In the genomic region with DNA sequence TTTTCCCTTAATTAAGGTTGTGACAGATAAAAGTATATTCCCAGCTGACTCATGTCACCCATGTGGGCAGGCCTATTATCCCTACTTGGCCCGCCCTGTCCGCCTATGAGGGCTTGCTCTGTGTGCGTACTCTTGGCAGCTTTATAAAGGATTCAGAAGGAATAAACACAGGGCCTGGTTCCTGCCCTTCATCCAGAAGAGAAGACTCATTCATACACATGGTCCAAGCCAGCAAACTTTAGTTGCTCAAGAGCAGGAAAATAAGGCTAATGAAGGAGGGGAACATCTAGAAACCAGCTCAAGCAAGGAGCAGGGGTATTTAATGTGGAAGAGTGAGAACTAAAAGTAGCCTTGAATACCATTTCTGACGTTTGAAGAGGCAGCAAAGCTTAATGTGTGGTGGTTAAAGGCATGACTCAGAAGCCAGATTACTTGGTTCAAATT, we compare ENCODE assay signal across 9 cellular contexts.
A peak's percentile ranks its signal among the peaks of the same experiment; 100 is the strongest.
DNase-seq lines count a peak whose midpoint lies in the region; ATAC-seq and TF ChIP-seq lines count a peak whose summit lies in the region.
"Had no signal": no experiment of that assay in that cellular context is flagged by ENCODE, and none has a peak within 500 bp of the region (broad histone marks: within the 10 kb centered on the region; RNA-seq: fewer than 3 reads in every experiment).

No MANE protein-coding gene starts in this region.

- H3K4me3 ChIP-seq in mucosa of rectum (ENCODE audit: low read length in 2 of 2), result no peak overlapping the region
- no peak overlapping the region for H3K4me3 ChIP-seq in tibial artery
- no peak overlapping the region for H3K4me3 ChIP-seq in CD8-positive, alpha-beta T cell (ENCODE audit: low read depth, low read length)

- no peaks in the 10 kb centered on the region for H3K9me3 Mint-ChIP-seq in CD8-positive, alpha-beta T cell

- peaks cover 10% of the 10 kb centered on the region for H3K36me3 Mint-ChIP-seq in CD8-positive, alpha-beta T cell

- POLR2A ChIA-PET in CD8-positive, alpha-beta T cell (lab: Charles Lee), result no interaction called here

- H3K9me3 ChIP-seq in mucosa of rectum (ENCODE audit: control insufficient read depth in 2 of 2, low read length in 2 of 2), result no peaks in the 10 kb centered on the region
- H3K9me3 ChIP-seq in tibial artery, result no peaks in the 10 kb centered on the region
- H3K9me3 ChIP-seq in CD8-positive, alpha-beta T cell (ENCODE audit: low read length), result no peaks in the 10 kb centered on the region

- no peaks in the 10 kb centered on the region for H3K4me1 Mint-ChIP-seq in CD8-positive, alpha-beta T cell (ENCODE audit: low read depth)

- no peak overlapping the region for H3K27ac Mint-ChIP-seq in CD8-positive, alpha-beta T cell

- no peaks in the 10 kb centered on the region for H3K27me3 ChIP-seq in mucosa of rectum (ENCODE audit: control insufficient read depth in 2 of 2, insufficient read depth in 2 of 2, low read length in 2 of 2)
- no peaks in the 10 kb centered on the region for H3K27me3 ChIP-seq in tibial artery
- H3K27me3 ChIP-seq in CD8-positive, alpha-beta T cell (ENCODE audit: insufficient read depth, low read length), result no peaks in the 10 kb centered on the region

- no peak for TF ChIP-seq CTCF in tibial artery (IDR thresholded peaks at IDR 0.05)
- TF ChIP-seq CTCF in CD8-positive, alpha-beta T cell (IDR thresholded peaks at IDR 0.05), result no peak

- no peak for ATAC-seq in HG03469 (IDR thresholded peaks at IDR 0.05; ENCODE audit: unreplicated experiment)
- no peak for ATAC-seq in HG03521 (IDR thresholded peaks at IDR 0.05; ENCODE audit: unreplicated experiment)
- no peak for ATAC-seq in CD8-positive, alpha-beta T cell

- DNase-seq in RPMI7951 (ENCODE audit: low read depth) (peak; percentile 85), fibroblast of peridontal ligament (ENCODE audit: extremely low read depth) (peak; percentile 91), tibial artery (peak; percentile 72 to 78), T1000 (lab: John Stamatoyannopoulos, UW) (no peak)
- DNase-seq in CD8-positive, alpha-beta T cell, result no peak
- DNase-seq: activated naive CD4-positive, alpha-beta T cell treated with anti-CD3 and anti-CD28 coated beads, Interleukin-2, amount 50 U/mL, for 16 hours had no signal

- H3K36me3 ChIP-seq in mucosa of rectum (ENCODE audit: control insufficient read depth in 2 of 2, insufficient read depth in 2 of 2, low read length in 2 of 2), result no peaks in the 10 kb centered on the region
- H3K36me3 ChIP-seq in tibial artery, result no peaks in the 10 kb centered on the region
- H3K36me3 ChIP-seq in CD8-positive, alpha-beta T cell (ENCODE audit: insufficient read depth, low read length), result no peaks in the 10 kb centered on the region

- H3K4me1 ChIP-seq in mucosa of rectum (ENCODE audit: control insufficient read depth in 2 of 2, insufficient read depth in 2 of 2, low read length in 2 of 2) (no peaks in the 10 kb centered on the region), tibial artery (peaks cover 0 to 29% (median 15%) of the 10 kb centered on the region in 4 donors)
- H3K4me1 ChIP-seq in CD8-positive, alpha-beta T cell (ENCODE audit: insufficient read depth, low read length), result no peaks in the 10 kb centered on the region

- no peak overlapping the region for H3K9ac ChIP-seq in mucosa of rectum (ENCODE audit: low read depth in 1 of 2, low read length in 2 of 2)

- CTCF ChIA-PET in CD8-positive, alpha-beta T cell (lab: Charles Lee), result interaction anchor here (1.3 kb wide), 1 partner anchor 283 kb away, joined by 4 read pairs; no protein-coding TSS in a partner anchor

- H3K27ac ChIP-seq in mucosa of rectum (ENCODE audit: low read depth in 2 of 2, low read length in 2 of 2) (peak overlapping the region; percentile 41), tibial artery (peak overlapping the region; percentile 3 to 44)
- no peak overlapping the region for H3K27ac ChIP-seq in CD8-positive, alpha-beta T cell (ENCODE audit: low read depth, low read length)

- intact Hi-C loops in tibial artery (cut with DNase I; ENCODE audit: low total_unique reads), result loop anchor here (5.0 kb wide), 1 partner anchor 42 kb away; no protein-coding TSS in a partner anchor
- intact Hi-C loops in CD8-positive, alpha-beta T cell (cut with DNase I, micrococcal nuclease), result no loop called here

- H3K4me3 Mint-ChIP-seq in CD8-positive, alpha-beta T cell, result no peak overlapping the region

- H3K27me3 Mint-ChIP-seq in CD8-positive, alpha-beta T cell (ENCODE audit: low read depth), result no peaks in the 10 kb centered on the region

Comparison
In these comparisons a context has a peak if more than half of its experiments do, and no peak if none do; other contexts are left out.
1. DNase-seq: peak in RPMI7951 (single experiment), fibroblast of peridontal ligament (single experiment) and tibial artery (2 of 2); none in T1000 (single experiment) and CD8-positive, alpha-beta T cell (0 of 7).